7 cellular contexts compared by ENCODE assay signal in the genomic region with DNA sequence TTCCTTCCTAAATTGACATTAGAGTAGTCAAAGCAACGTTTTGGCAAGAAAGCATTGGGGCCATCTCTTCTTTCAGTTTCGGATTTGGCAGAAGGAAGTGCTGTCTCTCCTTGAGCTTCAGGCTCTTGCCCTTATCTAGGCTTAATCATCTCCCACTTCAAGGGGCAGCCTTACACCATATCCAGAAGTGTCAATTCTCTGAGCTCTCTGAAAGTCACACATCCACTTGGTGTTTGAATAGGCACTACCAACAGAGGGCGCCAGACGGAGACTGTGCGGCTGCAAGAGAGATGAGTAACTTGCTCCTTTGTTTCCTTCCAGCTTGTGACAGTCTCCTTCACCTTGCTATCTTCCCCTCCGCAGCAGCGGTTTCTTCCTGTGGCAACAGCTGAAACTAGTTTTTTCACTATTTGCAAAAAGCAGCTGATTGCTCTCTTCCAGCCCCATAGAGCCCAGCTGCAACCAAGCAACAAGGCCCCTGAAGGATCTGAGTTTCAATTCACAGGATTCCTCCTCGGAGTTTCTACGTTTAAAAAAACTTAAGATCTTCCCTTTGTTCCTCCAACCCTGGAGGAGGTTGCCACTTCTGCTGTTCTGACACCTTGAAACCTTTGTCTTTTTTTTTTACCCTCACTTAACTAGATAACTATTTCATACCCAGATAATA.
DNase-seq lines count a peak whose midpoint lies in the region; ATAC-seq lines count a peak whose summit lies in the region.

No MANE protein-coding gene starts in this region.

- no peaks in the 10 kb centered on the region for H3K9me3 Mint-ChIP-seq in natural killer cell treated with Interleukin-12 subunit alpha and Interleukin-12 subunit beta and Interleukin-15 and Interleukin-18, amount 100 ng/mL, for 72 hours

- H3K4me1 Mint-ChIP-seq in natural killer cell treated with Interleukin-12 subunit alpha and Interleukin-12 subunit beta and Interleukin-15 and Interleukin-18, amount 100 ng/mL, for 72 hours (ENCODE audit: low read depth in 2 of 2): peaks cover 29 to 32% of the 10 kb centered on the region in 2 donors

- peak; percentile 74 for ATAC-seq in GM18498 (IDR thresholded peaks at IDR 0.05; ENCODE audit: unreplicated experiment)
- peak; percentile 89 for ATAC-seq in esophagus mucosa
- peak; percentile 99 for ATAC-seq in natural killer cell treated with Interleukin-12 subunit alpha and Interleukin-12 subunit beta and Interleukin-15 and Interleukin-18, amount 100 ng/mL, for 72 hours
- ATAC-seq in stimulated activated naive CD8-positive, alpha-beta T cell treated with anti-CD3 and anti-CD28 coated beads, Interleukin-15, Interleukin-2, amounts not matched to agents 100 U/mL and 50 U/mL, for 24 hours: peak; percentile 98

- peak overlapping the region; percentile 70 to 86 for H3K27ac Mint-ChIP-seq in natural killer cell treated with Interleukin-12 subunit alpha and Interleukin-12 subunit beta and Interleukin-15 and Interleukin-18, amount 100 ng/mL, for 72 hours

- H3K36me3 Mint-ChIP-seq in natural killer cell treated with Interleukin-12 subunit alpha and Interleukin-12 subunit beta and Interleukin-15 and Interleukin-18, amount 100 ng/mL, for 72 hours: no peaks in the 10 kb centered on the region

- peak overlapping the region; percentile 52 for H3K4me3 Mint-ChIP-seq in natural killer cell treated with Interleukin-12 subunit alpha and Interleukin-12 subunit beta and Interleukin-15 and Interleukin-18, amount 100 ng/mL, for 72 hours

- peak; percentile 58 for DNase-seq in HT1080 (ENCODE audit: low read depth)
- peak; percentile 91 for DNase-seq in NOMO-1 treated with DMSO at 0.1 percent for 48 hours (lab: John Stamatoyannopoulos, UW; ENCODE audit: unreplicated experiment)
- DNase-seq in activated CD8-positive, alpha-beta memory T cell treated with anti-CD3 and anti-CD28 coated beads, Interleukin-2, amount 50 U/mL, for 48 hours: peak; percentile 91
- peak; percentile 94 for DNase-seq in natural killer cell treated with Interleukin-12 subunit alpha and Interleukin-12 subunit beta and Interleukin-15 and Interleukin-18, amount 100 ng/mL, for 72 hours (ENCODE audit: low spot score)
- DNase-seq in stimulated activated naive CD8-positive, alpha-beta T cell treated with anti-CD3 and anti-CD28 coated beads, Interleukin-15, Interleukin-2, amounts not matched to agents 100 U/mL and 50 U/mL, for 24 hours: peak; percentile 84

- H3K27me3 Mint-ChIP-seq in natural killer cell treated with Interleukin-12 subunit alpha and Interleukin-12 subunit beta and Interleukin-15 and Interleukin-18, amount 100 ng/mL, for 72 hours: peaks cover 4 to 14% of the 10 kb centered on the region in 2 donors

Comparison
In these comparisons a context has a peak if more than half of its experiments do, and no peak if none do; other contexts are left out.
1. Peak in every context shown above with its lines: DNase-seq and ATAC-seq.